Comparison of ENCODE assay signal across 1 cellular context in the genomic region with DNA sequence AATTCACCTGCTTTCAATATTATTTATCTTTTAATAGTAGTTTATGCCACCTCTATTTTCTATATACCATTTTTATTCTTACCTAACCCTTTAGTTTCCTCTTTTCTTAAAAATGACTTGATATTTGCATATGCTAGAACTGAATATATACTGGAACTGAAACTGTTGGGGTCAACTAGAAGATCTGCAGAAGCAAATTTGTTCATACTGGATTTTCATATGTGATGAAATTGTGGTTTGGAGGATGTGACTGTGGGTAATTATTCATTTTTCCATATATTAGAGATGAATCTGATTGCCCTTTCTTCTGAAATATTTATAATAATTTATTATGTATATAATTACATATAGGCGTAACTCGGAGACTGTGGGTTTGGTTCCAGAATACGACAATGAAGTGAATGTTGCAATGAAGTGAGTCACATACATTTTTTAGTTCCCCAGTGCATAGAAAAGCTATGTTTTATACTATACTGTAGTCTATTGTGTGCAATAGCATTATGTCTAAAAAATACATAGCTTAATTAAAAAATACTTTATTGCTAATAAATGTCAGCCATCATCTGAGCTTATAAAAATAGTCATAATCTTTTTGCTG.
TF ChIP-seq lines count a peak whose summit lies in the region.

No MANE protein-coding gene starts in this region.

TF ChIP-seq in GM12878, 131 proteins besides CTCF, POLR2A, EP300 and RAD21 (continued from another document):
- TF ChIP-seq, protein P1, sequence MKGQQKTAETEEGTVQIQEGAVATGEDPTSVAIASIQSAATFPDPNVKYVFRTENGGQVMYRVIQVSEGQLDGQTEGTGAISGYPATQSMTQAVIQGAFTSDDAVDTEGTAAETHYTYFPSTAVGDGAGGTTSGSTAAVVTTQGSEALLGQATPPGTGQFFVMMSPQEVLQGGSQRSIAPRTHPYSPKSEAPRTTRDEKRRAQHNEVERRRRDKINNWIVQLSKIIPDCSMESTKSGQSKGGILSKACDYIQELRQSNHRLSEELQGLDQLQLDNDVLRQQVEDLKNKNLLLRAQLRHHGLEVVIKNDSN (IDR thresholded peaks at IDR 0.05; ENCODE audit: borderline replicate concordance, extremely low read length, insufficient read depth, low read depth, low read length) = no peak
- 0 out of 2 replicates have a peak, but pooled peaks have one; percentile 18 for TF ChIP-seq MEF2A (IDR thresholded peaks at IDR 0.05; ENCODE audit: insufficient read depth, low read depth, low read length)
- no peak for TF ChIP-seq RCOR1 (conservative IDR thresholded peaks at IDR 0.05; ENCODE audit: low read depth, low read length)
